ENCODE assay signal across 18 cellular contexts in genomic region chr13:45925151-45925550, GRCh38.
A peak's percentile ranks its signal among the peaks of the same experiment; 100 is the strongest.
DNase-seq lines count a peak whose midpoint lies in the region; TF ChIP-seq lines count a peak whose summit lies in the region.
"Had no signal": no experiment of that assay in that cellular context is flagged by ENCODE, and none has a peak within 500 bp of the region (broad histone marks: within the 10 kb centered on the region; RNA-seq: fewer than 3 reads in every experiment).

No MANE protein-coding gene starts in this region.

- H3K4me3 ChIP-seq in astrocyte of the spinal cord (ENCODE audit: low read depth, low read length) (no peak overlapping the region), retinal pigment epithelial cell (ENCODE audit: low read length) (no peak overlapping the region)
- H3K4me3 ChIP-seq: dorsolateral prefrontal cortex, ovary, Peyer's patch had no signal

- DNase-seq in activated naive CD4-positive, alpha-beta T cell treated with anti-CD3 and anti-CD28 coated beads for 36 hours, result peak; percentile 16
- no peak for DNase-seq in activated naive CD4-positive, alpha-beta T cell treated with anti-CD3 and anti-CD28 coated beads, Interleukin-2, amount 50 U/mL, for 16 hours
- DNase-seq in KBM-7 (peak; percentile 13), astrocyte of the spinal cord (ENCODE audit: low read depth, low spot score) (no peak), retinal pigment epithelial cell (ENCODE audit: low read depth) (no peak), SK-N-DZ (ENCODE audit: low spot score) (no peak)
- DNase-seq in activated T-cell treated with anti-CD3 and anti-CD28 coated beads, Interleukin-2, amount 50 U/mL, for 24 hours, result no peak
- DNase-seq in activated T-cell treated with anti-CD3 and anti-CD28 coated beads, Interleukin-2, amount 50 U/mL, for 1 hour, result no peak
- DNase-seq: activated CD8-positive, alpha-beta T cell treated with anti-CD3 and anti-CD28 coated beads for 36 hours; activated effector memory CD4-positive, alpha-beta T cell treated with Interleukin-2 at 50 U/mL for 16 hours; anterior cingulate cortex; dorsolateral prefrontal cortex; KG1; NCI-H2029; ovary; Peyer's patch; T-cell had no signal

- no peak overlapping the region for H3K27ac Mint-ChIP-seq in activated naive CD4-positive, alpha-beta T cell treated with anti-CD3 and anti-CD28 coated beads for 36 hours
- H3K27ac Mint-ChIP-seq in activated T-cell treated with anti-CD3 and anti-CD28 coated beads, Interleukin-2, amount 50 U/mL, for 24 hours, result no peak overlapping the region
- H3K27ac Mint-ChIP-seq: activated CD8-positive, alpha-beta T cell treated with anti-CD3 and anti-CD28 coated beads for 36 hours; stimulated activated memory B cell treated with anti-CD40 and anti-IgM and Interleukin-4, amounts not matched to agents 10 μg/mL and 1 μg/mL and 100 μg/mL, for 72 hours; T-cell had no signal

- CTCF ChIA-PET in activated naive CD4-positive, alpha-beta T cell treated with anti-CD3 and anti-CD28 coated beads for 36 hours (lab: Charles Lee), result no interaction called here

- in situ Hi-C loops in KBM-7 (cut with MboI; ENCODE audit: low pct_unique_long_range_greater_than_20kb, low sequenced_read_pairs) (no loop called here), astrocyte of the spinal cord (cut with HindIII; ENCODE audit: low sequenced_read_pairs) (no loop called here)

- peak; percentile 18 for TF ChIP-seq CTCF in astrocyte of the spinal cord (IDR thresholded peaks at IDR 0.05; ENCODE audit: low read depth, low read length)
- peak; percentile 28 for TF ChIP-seq CTCF in retinal pigment epithelial cell (conservative IDR thresholded peaks at IDR 0.05; ENCODE audit: low read depth, low read length)

- H3K4me1 Mint-ChIP-seq in activated naive CD4-positive, alpha-beta T cell treated with anti-CD3 and anti-CD28 coated beads for 36 hours (ENCODE audit: low read depth), result no peaks in the 10 kb centered on the region
- H3K4me1 Mint-ChIP-seq in activated T-cell treated with anti-CD3 and anti-CD28 coated beads, Interleukin-2, amount 50 U/mL, for 24 hours (ENCODE audit: low read depth), result no peaks in the 10 kb centered on the region
- H3K4me1 Mint-ChIP-seq: stimulated activated memory B cell treated with anti-CD40 and anti-IgM and Interleukin-4, amounts not matched to agents 10 μg/mL and 1 μg/mL and 100 μg/mL, for 72 hours; T-cell had no signal

- H3K36me3 Mint-ChIP-seq in activated naive CD4-positive, alpha-beta T cell treated with anti-CD3 and anti-CD28 coated beads for 36 hours (ENCODE audit: low read depth), result no peaks in the 10 kb centered on the region
- H3K36me3 Mint-ChIP-seq in activated T-cell treated with anti-CD3 and anti-CD28 coated beads, Interleukin-2, amount 50 U/mL, for 24 hours (ENCODE audit: low read depth), result no peaks in the 10 kb centered on the region
- H3K36me3 Mint-ChIP-seq: stimulated activated memory B cell treated with anti-CD40 and anti-IgM and Interleukin-4, amounts not matched to agents 10 μg/mL and 1 μg/mL and 100 μg/mL, for 72 hours; T-cell had no signal

- no peaks in the 10 kb centered on the region for H3K27me3 Mint-ChIP-seq in activated naive CD4-positive, alpha-beta T cell treated with anti-CD3 and anti-CD28 coated beads for 36 hours (ENCODE audit: low read depth)
- H3K27me3 Mint-ChIP-seq in activated T-cell treated with anti-CD3 and anti-CD28 coated beads, Interleukin-2, amount 50 U/mL, for 24 hours, result no peaks in the 10 kb centered on the region
- H3K27me3 Mint-ChIP-seq: activated CD8-positive, alpha-beta T cell treated with anti-CD3 and anti-CD28 coated beads for 36 hours had no signal

- H3K9me3 Mint-ChIP-seq in activated naive CD4-positive, alpha-beta T cell treated with anti-CD3 and anti-CD28 coated beads for 36 hours, result no peaks in the 10 kb centered on the region
- no peaks in the 10 kb centered on the region for H3K9me3 Mint-ChIP-seq in activated T-cell treated with anti-CD3 and anti-CD28 coated beads, Interleukin-2, amount 50 U/mL, for 24 hours
- H3K9me3 Mint-ChIP-seq: activated CD8-positive, alpha-beta T cell treated with anti-CD3 and anti-CD28 coated beads for 36 hours; stimulated activated memory B cell treated with anti-CD40 and anti-IgM and Interleukin-4, amounts not matched to agents 10 μg/mL and 1 μg/mL and 100 μg/mL, for 72 hours; T-cell had no signal

- intact Hi-C loops in activated naive CD4-positive, alpha-beta T cell treated with anti-CD3 and anti-CD28 coated beads for 36 hours (cut with micrococcal nuclease), result loop anchor here (1.0 to 2.0 kb wide), 2 partner anchors 259 to 396 kb away; no protein-coding TSS in a partner anchor

- no peak overlapping the region for H3K4me3 Mint-ChIP-seq in activated naive CD4-positive, alpha-beta T cell treated with anti-CD3 and anti-CD28 coated beads for 36 hours
- no peak overlapping the region for H3K4me3 Mint-ChIP-seq in activated T-cell treated with anti-CD3 and anti-CD28 coated beads, Interleukin-2, amount 50 U/mL, for 24 hours
- H3K4me3 Mint-ChIP-seq: activated CD8-positive, alpha-beta T cell treated with anti-CD3 and anti-CD28 coated beads for 36 hours; stimulated activated memory B cell treated with anti-CD40 and anti-IgM and Interleukin-4, amounts not matched to agents 10 μg/mL and 1 μg/mL and 100 μg/mL, for 72 hours; T-cell had no signal

Comparison
In these comparisons a context has a peak if more than half of its experiments do, and no peak if none do; other contexts are left out.
1. DNase-seq: peak in activated naive CD4-positive, alpha-beta T cell treated with anti-CD3 and anti-CD28 coated beads for 36 hours (single experiment) and KBM-7 (single experiment); none in activated naive CD4-positive, alpha-beta T cell treated with anti-CD3 and anti-CD28 coated beads, Interleukin-2, amount 50 U/mL, for 16 hours (single experiment), astrocyte of the spinal cord (single experiment), retinal pigment epithelial cell (single experiment), SK-N-DZ (single experiment), activated T-cell treated with anti-CD3 and anti-CD28 coated beads, Interleukin-2, amount 50 U/mL, for 24 hours (single experiment) and activated T-cell treated with anti-CD3 and anti-CD28 coated beads, Interleukin-2, amount 50 U/mL, for 1 hour (single experiment).